In genomic region chr6:5442946-5443345, GRCh38 we compare ENCODE assay signal across 21 cellular contexts.
"Had no signal": no experiment of that assay in that cellular context is flagged by ENCODE, and none has a peak within 500 bp of the region (broad histone marks: within the 10 kb centered on the region; RNA-seq: fewer than 3 reads in every experiment).

No MANE protein-coding gene starts in this region.

- FAIRE-seq: HTR-8/SVneo had no signal

- H3K27ac ChIP-seq: HL-60, RWPE1 had no signal

- H3K4me2 ChIP-seq: SK-N-SH had no signal

- H3K9ac ChIP-seq: SK-N-SH had no signal

- H3K9me3 ChIP-seq: SK-N-SH had no signal

- ATAC-seq: Panc1, PC-3 had no signal

- DNase-seq: KBM-7, MV-4-11, NCI-H1092, NCI-H1105 treated with DMSO at 0.1 percent for 48 hours, NCI-H1417 treated with DMSO at 0.1 percent for 48 hours, NCI-H146, NCI-H1694 treated with DMSO at 0.1 percent for 48 hours, NCI-H1930, NCI-H2171 treated with DMSO at 0.1 percent for 48 hours, NCI-H345, NCI-H446 treated with DMSO at 0.1 percent for 48 hours, NCI-H510A treated with DMSO at 0.1 percent for 48 hours, NCI-H526, NCI-H82, PC-3, SK-N-SH, SW 1271 had no signal

- H3K9me2 ChIP-seq: SK-N-SH had no signal
